1 cellular context compared by ENCODE assay signal in the genomic region with DNA sequence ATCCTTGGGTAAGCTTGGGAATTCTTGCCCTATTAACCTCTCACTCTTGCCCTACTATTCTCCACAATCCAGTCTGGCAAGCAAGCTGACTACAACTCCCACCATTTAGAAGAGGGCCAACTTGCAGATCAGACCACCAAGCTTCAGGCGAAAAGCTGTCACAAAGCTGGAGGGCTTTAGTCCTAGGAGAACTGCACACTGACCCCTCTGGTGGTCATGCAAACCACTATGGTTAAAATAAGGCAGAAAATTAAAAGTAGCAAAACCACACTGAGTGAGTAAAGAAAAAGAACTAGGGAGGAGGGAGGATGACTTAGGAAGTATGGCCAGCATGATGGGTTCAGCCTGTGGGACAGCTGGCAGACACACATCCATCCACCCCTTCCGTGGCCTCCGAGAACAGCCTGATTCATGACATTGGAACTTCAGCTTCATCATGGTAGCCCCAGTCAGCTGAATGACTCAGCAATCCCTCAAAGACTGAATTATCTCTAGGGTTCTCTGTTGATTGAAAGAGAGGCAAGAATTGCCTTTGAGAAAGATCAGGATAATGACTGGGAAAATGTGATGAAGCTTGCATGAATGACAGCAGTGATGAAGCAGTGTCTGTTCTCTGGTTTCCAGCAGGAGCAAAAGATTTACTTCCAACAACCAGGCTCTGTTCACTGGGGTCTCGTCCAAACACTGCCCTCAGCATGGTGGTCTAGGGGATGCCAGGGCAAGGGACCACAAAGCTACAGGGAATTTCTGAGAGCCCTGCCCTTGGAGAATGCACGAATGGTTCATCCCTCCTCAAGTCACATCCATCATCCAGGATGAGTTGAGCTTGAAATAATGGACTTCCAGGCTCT.
TF ChIP-seq lines count a peak whose summit lies in the region.

No MANE protein-coding gene starts in this region.

TF ChIP-seq in IMR-90, 13 proteins besides CTCF, POLR2A, EP300 and RAD21 (continued from another document):
- TF ChIP-seq, protein P1, sequence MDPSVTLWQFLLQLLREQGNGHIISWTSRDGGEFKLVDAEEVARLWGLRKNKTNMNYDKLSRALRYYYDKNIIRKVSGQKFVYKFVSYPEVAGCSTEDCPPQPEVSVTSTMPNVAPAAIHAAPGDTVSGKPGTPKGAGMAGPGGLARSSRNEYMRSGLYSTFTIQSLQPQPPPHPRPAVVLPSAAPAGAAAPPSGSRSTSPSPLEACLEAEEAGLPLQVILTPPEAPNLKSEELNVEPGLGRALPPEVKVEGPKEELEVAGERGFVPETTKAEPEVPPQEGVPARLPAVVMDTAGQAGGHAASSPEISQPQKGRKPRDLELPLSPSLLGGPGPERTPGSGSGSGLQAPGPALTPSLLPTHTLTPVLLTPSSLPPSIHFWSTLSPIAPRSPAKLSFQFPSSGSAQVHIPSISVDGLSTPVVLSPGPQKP (IDR thresholded peaks at IDR 0.05; ENCODE audit: borderline replicate concordance, low read depth, low read length) = no peak
- TF ChIP-seq BHLHE40 (IDR thresholded peaks at IDR 0.05; ENCODE audit: low read depth, low read length) = peak; percentile 31; the same call in 1 of the 2 replicates
- TF ChIP-seq FOS (IDR thresholded peaks at IDR 0.05; ENCODE audit: low read depth, low read length) = peak; percentile 81
- peak; percentile 35; the same call in 1 of the 2 replicates for TF ChIP-seq SMC3 (IDR thresholded peaks at IDR 0.05; ENCODE audit: low read depth, low read length)
- TF ChIP-seq, protein P2, sequence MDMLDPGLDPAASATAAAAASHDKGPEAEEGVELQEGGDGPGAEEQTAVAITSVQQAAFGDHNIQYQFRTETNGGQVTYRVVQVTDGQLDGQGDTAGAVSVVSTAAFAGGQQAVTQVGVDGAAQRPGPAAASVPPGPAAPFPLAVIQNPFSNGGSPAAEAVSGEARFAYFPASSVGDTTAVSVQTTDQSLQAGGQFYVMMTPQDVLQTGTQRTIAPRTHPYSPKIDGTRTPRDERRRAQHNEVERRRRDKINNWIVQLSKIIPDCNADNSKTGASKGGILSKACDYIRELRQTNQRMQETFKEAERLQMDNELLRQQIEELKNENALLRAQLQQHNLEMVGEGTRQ (IDR thresholded peaks at IDR 0.05; ENCODE audit: low read depth, low read length) = no peak
- TF ChIP-seq RFX5 (IDR thresholded peaks at IDR 0.05; ENCODE audit: low read depth, low read length) = no peak
- TF ChIP-seq CEBPB (IDR thresholded peaks at IDR 0.05; ENCODE audit: low read depth, low read length) = no peak
- TF ChIP-seq MAZ (IDR thresholded peaks at IDR 0.05; ENCODE audit: borderline replicate concordance, low read depth, low read length) = peak; percentile 58; the same call in 1 of the 2 replicates
- no peak for TF ChIP-seq CHD1 (IDR thresholded peaks at IDR 0.05; ENCODE audit: low read depth, low read length)
- TF ChIP-seq NFE2L2 (IDR thresholded peaks at IDR 0.05; ENCODE audit: low read depth, low read length) = peak; percentile 99
- no peak for TF ChIP-seq MXI1 (IDR thresholded peaks at IDR 0.05; ENCODE audit: borderline replicate concordance, low read depth, low read length)
- TF ChIP-seq MAFK (IDR thresholded peaks at IDR 0.05; ENCODE audit: low read depth, low read length) = peak; percentile 85
